Comparison of ENCODE assay signal across 10 cellular contexts in genomic region chr11:100964400-100964799, GRCh38.
"Had no signal": no experiment of that assay in that cellular context is flagged by ENCODE, and none has a peak within 500 bp of the region (broad histone marks: within the 10 kb centered on the region; RNA-seq: fewer than 3 reads in every experiment).

No MANE protein-coding gene starts in this region.

- H3K9ac ChIP-seq: parathyroid adenoma had no signal

- H3K27me3 ChIP-seq: transverse colon had no signal

- H3K27ac ChIP-seq: parathyroid adenoma, transverse colon had no signal

- FAIRE-seq: small intestine had no signal

- H3K4me1 ChIP-seq: parathyroid adenoma, transverse colon had no signal

- DNase-seq: activated B cell treated with CpG ODN at 0.5 μM for 24 hours; activated CD4-positive, alpha-beta T cell treated with anti-CD3 and anti-CD28 coated beads, Interleukin-2, amount 10 ng/mL, durations not matched to agents 24 days and 14 days; activated naive CD4-positive, alpha-beta T cell treated with anti-CD3 and anti-CD28 coated beads for 36 hours; left cardiac atrium; naive B cell; retina; small intestine; transverse colon had no signal

- H2AFZ ChIP-seq: parathyroid adenoma had no signal

- H3K4me3 ChIP-seq: lung, transverse colon had no signal

- H3K79me2 ChIP-seq: parathyroid adenoma had no signal
